ENCODE assay signal across 12 cellular contexts in the genomic region with DNA sequence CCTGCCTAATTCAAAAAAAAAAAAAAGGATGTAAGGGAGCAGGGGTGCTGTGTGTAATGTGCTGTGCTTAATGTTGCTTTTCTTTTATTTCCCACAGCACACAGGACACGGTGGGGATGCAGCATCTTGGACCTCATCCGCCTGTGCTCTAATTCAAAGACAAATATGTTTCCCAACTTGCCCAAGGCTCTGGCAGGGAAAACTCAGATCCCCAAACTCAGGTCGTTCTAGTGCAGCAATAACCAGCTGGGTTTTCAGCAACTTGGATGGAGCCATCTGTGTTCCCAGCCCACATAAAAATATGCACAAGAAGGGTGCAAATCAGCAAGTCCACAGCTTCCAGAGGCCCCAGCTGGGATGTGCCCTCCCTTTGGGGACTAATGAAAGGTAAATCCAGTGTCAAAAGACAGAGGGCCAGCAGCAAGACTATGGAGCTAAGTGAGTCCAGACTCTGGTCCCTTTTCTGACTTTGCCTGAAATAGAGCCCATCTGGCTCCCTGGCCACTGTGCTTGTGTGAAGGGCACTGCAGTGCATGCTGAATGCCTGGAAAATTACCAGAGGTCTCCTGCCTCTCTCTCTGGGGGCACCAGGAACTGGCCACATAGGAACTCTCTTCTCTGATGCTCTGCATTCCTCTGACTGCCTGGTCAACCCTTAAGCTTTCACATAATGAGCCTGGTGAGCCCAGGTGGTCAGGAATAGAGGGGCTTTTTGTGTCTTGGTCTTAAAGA.
A peak's percentile ranks its signal among the peaks of the same experiment; 100 is the strongest.
DNase-seq lines count a peak whose midpoint lies in the region; ATAC-seq and TF ChIP-seq lines count a peak whose summit lies in the region.
"Had no signal": no experiment of that assay in that cellular context is flagged by ENCODE, and none has a peak within 500 bp of the region (broad histone marks: within the 10 kb centered on the region; RNA-seq: fewer than 3 reads in every experiment).

No MANE protein-coding gene starts in this region.

- H3K4me1 ChIP-seq in neural progenitor cell (peaks cover 24% of the 10 kb centered on the region), aorta (ENCODE audit: control insufficient read depth in 1 of 2, insufficient read depth in 2 of 2, low read length in 2 of 2) (peaks cover 2 to 5% of the 10 kb centered on the region in 2 donors), trophoblast cell (ENCODE audit: control insufficient read depth in 1 of 2, insufficient read depth in 2 of 2, low read length in 2 of 2) (no peaks in the 10 kb centered on the region)

- no peak overlapping the region for H2BK5ac ChIP-seq in trophoblast cell (ENCODE audit: low read depth, low read length, poor library complexity)

- H3K79me2 ChIP-seq in neural progenitor cell (ENCODE audit: low read depth): no peaks in the 10 kb centered on the region
- no peaks in the 10 kb centered on the region for H3K79me2 ChIP-seq in trophoblast cell (ENCODE audit: control insufficient read depth, insufficient read depth, low read length, poor library complexity)

- H4K12ac ChIP-seq in trophoblast cell (ENCODE audit: low read depth, low read length): no peak overlapping the region

- no peak overlapping the region for H3K23ac ChIP-seq in trophoblast cell (ENCODE audit: low read length)

- peak overlapping the region; percentile 62 for H3K4me2 ChIP-seq in neural progenitor cell
- H3K4me2 ChIP-seq in trophoblast cell (ENCODE audit: low read length): no peak overlapping the region
- H3K4me2 ChIP-seq: BLaER1 had no signal

- ATAC-seq in GM18502 (IDR thresholded peaks at IDR 0.05; ENCODE audit: poor library complexity, unreplicated experiment) (no peak), aorta (ENCODE audit: low FRiP score) (no peak), GM18858 (IDR thresholded peaks at IDR 0.05; ENCODE audit: unreplicated experiment) (no peak)

- H3K4me1 Mint-ChIP-seq in neural progenitor cell: peaks cover 8% of the 10 kb centered on the region

- H4K91ac ChIP-seq in trophoblast cell (ENCODE audit: low read depth, low read length): no peak overlapping the region

- no peak overlapping the region for H2BK12ac ChIP-seq in trophoblast cell (ENCODE audit: low read length)

- H3K4me3 ChIP-seq in neural progenitor cell (peak overlapping the region; percentile 3), aorta (ENCODE audit: low read length in 2 of 2) (no peak overlapping the region), trophoblast cell (ENCODE audit: low read depth, low read length) (no peak overlapping the region)
- H3K4me3 ChIP-seq: BLaER1 had no signal

- peak overlapping the region; percentile 67 for H3K27ac ChIP-seq in neural progenitor cell
- no peak overlapping the region for H3K27ac ChIP-seq in aorta (ENCODE audit: low read depth in 1 of 2, low read length in 2 of 2)
- H3K27ac ChIP-seq in trophoblast cell (ENCODE audit: low read depth, low read length): no peak overlapping the region
- H3K27ac ChIP-seq: BLaER1, neutrophil had no signal

- H3K36me3 ChIP-seq in neural progenitor cell (no peaks in the 10 kb centered on the region), aorta (ENCODE audit: control insufficient read depth in 1 of 2, insufficient read depth in 2 of 2, low read length in 1 of 2) (no peaks in the 10 kb centered on the region), trophoblast cell (ENCODE audit: control insufficient read depth in 1 of 2, insufficient read depth in 2 of 2, low read length in 2 of 2) (no peaks in the 10 kb centered on the region)
- H3K36me3 ChIP-seq: BLaER1, neutrophil had no signal

- DNase-seq in D341Med (ENCODE audit: low spot score) (peak; percentile 42), NCI-H1694 treated with DMSO at 0.1 percent for 48 hours (lab: John Stamatoyannopoulos, UW) (peak; percentile 95), fibroblast of peridontal ligament (ENCODE audit: extremely low read depth) (peak; percentile 21), neural progenitor cell (ENCODE audit: low spot score) (peak; percentile 59), aorta (no peak), trophoblast cell (no peak)
- DNase-seq: activated naive CD4-positive, alpha-beta T cell treated with anti-CD3 and anti-CD28 coated beads, Interleukin-2, amount 50 U/mL, for 16 hours; stimulated activated naive CD4-positive, alpha-beta T cell had no signal

- H3K27me3 ChIP-seq in neural progenitor cell (no peaks in the 10 kb centered on the region), aorta (ENCODE audit: control insufficient read depth in 1 of 2, insufficient read depth in 2 of 2, low read length in 1 of 2) (no peaks in the 10 kb centered on the region), trophoblast cell (ENCODE audit: insufficient read depth, low read length) (no peaks in the 10 kb centered on the region)
- H3K27me3 ChIP-seq: BLaER1, neutrophil had no signal

- no peaks in the 10 kb centered on the region for H3K79me1 ChIP-seq in trophoblast cell (ENCODE audit: low read length)

- H3K27me3 Mint-ChIP-seq in neural progenitor cell (ENCODE audit: insufficient read depth, low read depth): no peaks in the 10 kb centered on the region

- no peak overlapping the region for H2AK5ac ChIP-seq in trophoblast cell (ENCODE audit: low read length)

- H3K27ac Mint-ChIP-seq in neural progenitor cell: no peak overlapping the region

- H3K9me3 ChIP-seq in neural progenitor cell (ENCODE audit: low read depth) (no peaks in the 10 kb centered on the region), aorta (ENCODE audit: control insufficient read depth, low read length) (no peaks in the 10 kb centered on the region), trophoblast cell (ENCODE audit: insufficient read depth, low read depth, low read length) (no peaks in the 10 kb centered on the region)
- H3K9me3 ChIP-seq: neutrophil had no signal

- no peak overlapping the region for H2BK120ac ChIP-seq in trophoblast cell (ENCODE audit: insufficient read depth, low read length, poor library complexity)

- H3K36me3 Mint-ChIP-seq in neural progenitor cell: no peaks in the 10 kb centered on the region

- H3K9ac ChIP-seq in neural progenitor cell (no peak overlapping the region), trophoblast cell (ENCODE audit: low read length) (no peak overlapping the region)
- H3K9ac ChIP-seq: BLaER1 had no signal

- no peaks in the 10 kb centered on the region for H4K20me1 ChIP-seq in neural progenitor cell (ENCODE audit: low read depth)
- H4K20me1 ChIP-seq: BLaER1 had no signal

- H3K4ac ChIP-seq in trophoblast cell (ENCODE audit: low read depth, low read length): no peak overlapping the region

- intact Hi-C loops in aorta (cut with DNase I): no loop called here

- H3K9me3 Mint-ChIP-seq in neural progenitor cell: peaks cover 2% of the 10 kb centered on the region

- no peak overlapping the region for H2AFZ ChIP-seq in neural progenitor cell (replicated peaks)
- H2AFZ ChIP-seq in trophoblast cell (ENCODE audit: insufficient read depth, low read length, poor library complexity): no peak overlapping the region

- no peak overlapping the region for H4K8ac ChIP-seq in trophoblast cell (ENCODE audit: low read depth, low read length)

- no peak overlapping the region for H3K4me3 Mint-ChIP-seq in neural progenitor cell

- H3F3A ChIP-seq in neural progenitor cell (ENCODE audit: low read depth): peaks cover 11% of the 10 kb centered on the region

- H3K18ac ChIP-seq in trophoblast cell (ENCODE audit: low read length): no peak overlapping the region

- H3K14ac ChIP-seq in trophoblast cell (ENCODE audit: low read length): no peak overlapping the region

- 66 to 67% methylated on average over 3 of the region's 3 CpGs for WGBS in aorta, 2 donors
- WGBS in trophoblast cell (ENCODE audit: extremely low coverage, insufficient coverage, insufficient read length): no CpG with 5 or more reads among the region's 3 CpGs

- no peak for TF ChIP-seq CTCF in neural progenitor cell (IDR thresholded peaks at IDR 0.05)

Comparison
In these comparisons a context has a peak if more than half of its experiments do, and no peak if none do; other contexts are left out.
1. DNase-seq: peak in D341Med (single experiment), NCI-H1694 treated with DMSO at 0.1 percent for 48 hours (single experiment), fibroblast of peridontal ligament (single experiment) and neural progenitor cell (single experiment); none in aorta (0 of 2) and trophoblast cell (0 of 2).